Comparison of ENCODE assay signal across 15 cellular contexts in the genomic region with DNA sequence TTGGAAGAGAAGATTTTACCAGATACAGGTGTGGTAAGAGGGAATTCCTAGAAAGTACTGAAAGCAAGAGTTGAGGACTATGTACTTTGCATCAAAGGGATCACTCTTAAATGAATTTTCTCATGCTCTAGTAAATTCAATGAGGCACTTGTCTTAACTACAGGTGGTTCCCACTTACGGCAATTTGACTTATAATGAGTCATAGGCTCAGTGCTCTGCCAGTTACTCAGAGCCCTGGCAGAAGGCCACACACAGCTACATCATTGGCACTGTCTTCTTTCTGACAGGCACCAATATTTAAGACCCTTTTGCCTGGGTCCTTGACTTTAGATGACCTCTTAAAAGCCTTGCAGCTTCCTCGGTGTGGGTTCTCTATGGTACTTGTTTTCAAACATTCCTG. TPM values are rescaled to one million over a fixed set of nuclear protein-coding genes. Genes with fewer than 3 reads are reported as not detected.
DNase-seq lines count a peak whose midpoint lies in the region; ATAC-seq and TF ChIP-seq lines count a peak whose summit lies in the region.
"Had no signal": no experiment of that assay in that cellular context is flagged by ENCODE, and none has a peak within 500 bp of the region (broad histone marks: within the 10 kb centered on the region; RNA-seq: fewer than 3 reads in every experiment).

No MANE protein-coding gene starts in this region.

- CTCF ChIA-PET in MCF 10A (lab: Yijun Ruan, JAX) (no interaction called here), RWPE1 (lab: Yijun Ruan, JAX) (no interaction called here)

- H3K27me3 Mint-ChIP-seq in MCF 10A (ENCODE audit: insufficient read depth, unreplicated experiment) = no peaks in the 10 kb centered on the region
- H3K27me3 Mint-ChIP-seq: activated naive CD4-positive, alpha-beta T cell treated with anti-CD3 and anti-CD28 coated beads, Interleukin-2, amount 10 ng/mL, durations not matched to agents 7 days and 5 days had no signal

- TF ChIP-seq CTCF in MCF 10A (IDR thresholded peaks at IDR 0.05; ENCODE audit: unreplicated experiment) (no peak), breast epithelium (IDR thresholded peaks at IDR 0.05) (no peak), RWPE1 (conservative IDR thresholded peaks at IDR 0.05; ENCODE audit: low read depth) (no peak)

- H3K9me3 ChIP-seq in breast epithelium = peaks cover 0 to 6% of the 10 kb centered on the region in 2 donors
- H3K9me3 ChIP-seq: A549, transverse colon had no signal

- H3K4me3 ChIP-seq in breast epithelium = no peak overlapping the region
- H3K4me3 ChIP-seq: A549, transverse colon had no signal

- H3K27ac ChIP-seq in breast epithelium (no peak overlapping the region), RWPE1 (no peak overlapping the region)
- H3K27ac ChIP-seq: A549, transverse colon had no signal

- no peaks in the 10 kb centered on the region for H3K36me3 Mint-ChIP-seq in MCF 10A (ENCODE audit: insufficient read depth, unreplicated experiment)
- H3K36me3 Mint-ChIP-seq: activated naive CD4-positive, alpha-beta T cell treated with anti-CD3 and anti-CD28 coated beads, Interleukin-2, amount 10 ng/mL, durations not matched to agents 7 days and 5 days; immature natural killer cell had no signal

- no peaks in the 10 kb centered on the region for H3K36me3 ChIP-seq in breast epithelium
- H3K36me3 ChIP-seq: transverse colon had no signal

- POLR2A ChIA-PET in MCF 10A (lab: Yijun Ruan, JAX) = interaction anchor here (0.8 to 0.9 kb wide), 2 partner anchors 13 to 64 kb away, joined by 3 read pairs; no protein-coding TSS in a partner anchor
- POLR2A ChIA-PET in RWPE1 (lab: Yijun Ruan, JAX; ENCODE audit: low non-redundant PET) = no interaction called here

- no peaks in the 10 kb centered on the region for H3K27me3 ChIP-seq in breast epithelium
- H3K27me3 ChIP-seq: transverse colon had no signal

- H3K27ac Mint-ChIP-seq in MCF 10A (ENCODE audit: low read depth, unreplicated experiment) = no peak overlapping the region
- H3K27ac Mint-ChIP-seq: activated naive CD4-positive, alpha-beta T cell treated with anti-CD3 and anti-CD28 coated beads, Interleukin-2, amount 10 ng/mL, durations not matched to agents 7 days and 5 days; immature natural killer cell had no signal

- no peak overlapping the region for H3K4me3 Mint-ChIP-seq in MCF 10A (ENCODE audit: unreplicated experiment)
- H3K4me3 Mint-ChIP-seq: activated naive CD4-positive, alpha-beta T cell treated with anti-CD3 and anti-CD28 coated beads, Interleukin-2, amount 10 ng/mL, durations not matched to agents 7 days and 5 days; immature natural killer cell had no signal

- BruUV-seq in MCF 10A (replicated peaks; lab: Mats Ljungman, UMichigan) = no TSS peak

- TF ChIP-seq POLR2A in breast epithelium (IDR thresholded peaks at IDR 0.05) = no peak

- intact Hi-C loops in MCF 10A (cut with micrococcal nuclease) = no loop called here
- intact Hi-C loops in breast epithelium (cut with DNase I; ENCODE audit: low total_unique reads) = loop anchor here (10.0 kb wide), 1 partner anchor 1472 kb away; no protein-coding TSS in a partner anchor

- DNase-seq in MCF 10A (ENCODE audit: unreplicated experiment) = peak; percentile 85
- no peak for DNase-seq in breast epithelium (ENCODE audit: low spot score in 2 of 2)
- peak; percentile 26 for DNase-seq in RWPE1 (ENCODE audit: low spot score)
- DNase-seq in fibroblast of gingiva (ENCODE audit: low read depth) = peak; percentile 21
- DNase-seq in SK-N-DZ (ENCODE audit: low spot score) = no peak
- no peak for DNase-seq in putamen (ENCODE audit: low spot score)
- no peak for DNase-seq in NCI-H2107 (lab: John Stamatoyannopoulos, UW)
- DNase-seq: activated naive CD4-positive, alpha-beta T cell treated with anti-CD3 and anti-CD28 coated beads, Interleukin-2, amount 10 ng/mL, durations not matched to agents 7 days and 5 days; immature natural killer cell; NCI-H345; posterior cingulate gyrus; transverse colon had no signal

- no peak for ATAC-seq in GM18873 (IDR thresholded peaks at IDR 0.05; ENCODE audit: low FRiP score, unreplicated experiment)
- ATAC-seq: A549, Panc1 had no signal

- H3K4me1 ChIP-seq in breast epithelium = no peaks in the 10 kb centered on the region
- H3K4me1 ChIP-seq: A549, transverse colon had no signal

- peaks cover 12% of the 10 kb centered on the region for H3K9me3 Mint-ChIP-seq in MCF 10A (ENCODE audit: unreplicated experiment)

- H3K4me1 Mint-ChIP-seq in MCF 10A (ENCODE audit: insufficient read depth, unreplicated experiment) = no peaks in the 10 kb centered on the region
- H3K4me1 Mint-ChIP-seq: activated naive CD4-positive, alpha-beta T cell treated with anti-CD3 and anti-CD28 coated beads, Interleukin-2, amount 10 ng/mL, durations not matched to agents 7 days and 5 days; immature natural killer cell had no signal

RNA-seq across cellular contexts. Expression of a gene that starts 15.9 kb away (rescaled TPM):
- total RNA-seq in MCF 10A (2022) (0.10 TPM in 1 of 2 replicates, not detected in the other), breast epithelium (10 to 100 TPM; 14.8 to 89.3 (median 34.4) TPM)
- 0.02 and 0.13 TPM in 2 replicates for polyA plus RNA-seq in SK-N-DZ (2014; cell fraction: cytosol; rRNA removed)
- polyA plus RNA-seq in SK-N-DZ (2014; cell fraction: nucleus; rRNA removed) = 0.11 and 0.15 TPM in 2 replicates
- polyA plus RNA-seq: A549, immature natural killer cell had no signal

Comparison
In these comparisons a context has a peak if more than half of its experiments do, and no peak if none do; other contexts are left out.
1. DNase-seq: peak in MCF 10A (single experiment), RWPE1 (single experiment) and fibroblast of gingiva (single experiment); none in breast epithelium (0 of 2), SK-N-DZ (single experiment), putamen (single experiment) and NCI-H2107 (single experiment).
2. RNA of a gene that starts 15.9 kb away (total RNA-seq): 14.8 to 89.3 TPM in breast epithelium; 0.10 TPM in MCF 10A; every median in the first group is over 10 times any median in the second.